Comparison of ENCODE assay signal across 8 cellular contexts in the genomic region with DNA sequence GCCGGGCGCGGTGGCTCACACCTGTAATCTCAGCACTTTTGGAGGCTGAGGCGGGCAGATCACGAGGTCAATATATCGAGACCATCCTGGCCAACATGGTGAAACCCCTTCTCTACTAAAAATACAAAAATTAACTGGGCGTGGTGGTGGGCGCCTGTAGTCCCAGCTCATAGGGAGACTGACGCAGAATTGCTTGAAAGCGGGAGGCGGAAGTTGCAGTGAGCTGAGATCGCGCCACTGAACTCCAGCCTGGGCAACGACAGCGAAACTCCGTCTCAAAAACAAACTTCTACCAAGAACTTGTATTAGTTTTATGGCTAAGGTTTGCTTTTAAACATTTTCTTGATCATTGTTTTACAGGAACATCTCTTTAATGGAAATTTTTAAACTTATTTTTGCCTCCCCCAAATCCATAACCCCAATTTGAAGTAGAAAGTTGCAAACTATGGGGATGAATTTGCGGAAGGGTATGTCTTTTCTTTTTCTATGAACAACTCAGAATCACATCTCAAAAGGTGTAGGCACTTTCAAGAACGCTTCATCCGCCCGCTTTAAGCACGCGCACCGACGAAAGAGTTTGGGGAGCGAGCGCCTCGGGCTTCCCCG. TPM values are rescaled to one million over a fixed set of nuclear protein-coding genes. Genes with fewer than 3 reads are reported as not detected.
A peak's percentile ranks its signal among the peaks of the same experiment; 100 is the strongest.
DNase-seq lines count a peak whose midpoint lies in the region; FAIRE-seq and TF ChIP-seq lines count a peak whose summit lies in the region.

No MANE protein-coding gene starts in this region.

- H3K4me1 Mint-ChIP-seq in CD4-positive, alpha-beta memory T cell, result peaks cover 5 to 23% (median 13%) of the 10 kb centered on the region in 4 donors
- peaks cover 21% of the 10 kb centered on the region for H3K4me1 Mint-ChIP-seq in osteocyte (ENCODE audit: unreplicated experiment)

- H3K79me2 ChIP-seq in OCI-LY7 (ENCODE audit: insufficient read depth, low read depth, low read length) (no peaks in the 10 kb centered on the region), endothelial cell of umbilical vein (ENCODE audit: control insufficient read depth, insufficient read depth, low read length) (no peaks in the 10 kb centered on the region)

- H3K27ac ChIP-seq in CD4-positive, alpha-beta memory T cell (ENCODE audit: low read depth, low read length), result peak overlapping the region; percentile 86
- H3K27ac ChIP-seq in OCI-LY7 (ENCODE audit: low read depth, low read length, poor library complexity, severe bottlenecking) (peak overlapping the region; percentile 73), endothelial cell of umbilical vein (ENCODE audit: insufficient read depth, low read depth, low read length) (peak overlapping the region; percentile 57)

- no peaks in the 10 kb centered on the region for H3K9me3 ChIP-seq in CD4-positive, alpha-beta memory T cell (ENCODE audit: control insufficient read depth in 1 of 2, low read length in 2 of 2)
- H3K9me3 ChIP-seq in OCI-LY7 (ENCODE audit: low read length) (no peaks in the 10 kb centered on the region), endothelial cell of umbilical vein (replicated peaks; ENCODE audit: control insufficient read depth, insufficient read depth, low read length) (no peaks in the 10 kb centered on the region)

- TSS peak; percentile 84 for BruUV-seq in OCI-LY7 (replicated peaks; lab: Mats Ljungman, UMichigan)
- TSS peak; percentile 53 for BruUV-seq in endothelial cell of umbilical vein (replicated peaks; lab: Mats Ljungman, UMichigan)

- no peaks in the 10 kb centered on the region for H3K9me1 ChIP-seq in endothelial cell of umbilical vein (replicated peaks; ENCODE audit: control insufficient read depth, extremely low read depth, insufficient read depth, low read length)

- H3K9me2 ChIP-seq in OCI-LY7 (ENCODE audit: insufficient read depth, low read length), result no peaks in the 10 kb centered on the region

- no peak for TF ChIP-seq POLR2A in endothelial cell of umbilical vein (IDR thresholded peaks at IDR 0.05; ENCODE audit: low read depth, low read length)

- H3K36me3 ChIP-seq in CD4-positive, alpha-beta memory T cell (ENCODE audit: insufficient read depth, low read length), result no peaks in the 10 kb centered on the region
- H3K36me3 ChIP-seq in OCI-LY7 (ENCODE audit: insufficient read depth, low read length), result no peaks in the 10 kb centered on the region
- H3K36me3 ChIP-seq in endothelial cell of umbilical vein (ENCODE audit: control insufficient read depth in 2 of 2, extremely low read depth in 1 of 2, insufficient read depth in 2 of 2, low read length in 2 of 2), result no peaks in the 10 kb centered on the region

- no peak for DNase-seq in CD4-positive, alpha-beta memory T cell
- no peak for DNase-seq in OCI-LY7 (ENCODE audit: low spot score)
- no peak for DNase-seq in endothelial cell of umbilical vein (ENCODE audit: low read depth, low spot score)
- DNase-seq in osteocyte (ENCODE audit: extremely low spot score, unreplicated experiment), result no peak
- DNase-seq in NCI-H2227 treated with DMSO at 0.1 percent for 48 hours (lab: John Stamatoyannopoulos, UW), result no peak
- no peak for DNase-seq in HK-2 (ENCODE audit: unreplicated experiment)
- DNase-seq in head of caudate nucleus, result no peak
- DNase-seq in GM19238 (ENCODE audit: insufficient read length, low spot score), result no peak

- H3K4me1 ChIP-seq in CD4-positive, alpha-beta memory T cell (ENCODE audit: insufficient read depth, low read length), result peaks cover 14% of the 10 kb centered on the region
- H3K4me1 ChIP-seq in OCI-LY7 (ENCODE audit: insufficient read depth, low read length, poor library complexity, severe bottlenecking) (peaks cover 56% of the 10 kb centered on the region), endothelial cell of umbilical vein (ENCODE audit: control insufficient read depth, extremely low read depth, insufficient read depth, low read length) (peaks cover 16% of the 10 kb centered on the region)

- no peaks in the 10 kb centered on the region for H3K9me3 Mint-ChIP-seq in CD4-positive, alpha-beta memory T cell
- no peaks in the 10 kb centered on the region for H3K9me3 Mint-ChIP-seq in osteocyte (ENCODE audit: unreplicated experiment)

- CTCF ChIA-PET in CD4-positive, alpha-beta memory T cell (lab: Charles Lee; ENCODE audit: partially characterized antibody), result interaction anchor here (1.2 to 9.1 kb wide), 5 partner anchors 11 to 52 kb away, joined by 4 to 65 read pairs (median 5); no protein-coding TSS in a partner anchor
- CTCF ChIA-PET in OCI-LY7 (lab: Charles Lee; ENCODE audit: unreplicated experiment), result interaction anchor here (1.1 kb wide), 1 partner anchor 11 kb away, joined by 3 read pairs; no protein-coding TSS in a partner anchor
- CTCF ChIA-PET in endothelial cell of umbilical vein (lab: Charles Lee), result interaction anchor here (0.9 to 1.5 kb wide), 3 partner anchors 11 to 16 kb away, joined by 4 to 7 read pairs (median 4); no protein-coding TSS in a partner anchor

- H3K36me3 Mint-ChIP-seq in CD4-positive, alpha-beta memory T cell, result peaks cover 2 to 4% of the 10 kb centered on the region in 2 donors
- H3K36me3 Mint-ChIP-seq in osteocyte (ENCODE audit: unreplicated experiment), result no peaks in the 10 kb centered on the region

- POLR2A ChIA-PET in CD4-positive, alpha-beta memory T cell (lab: Charles Lee; ENCODE audit: partially characterized antibody), result interaction anchor here (0.6 to 10.0 kb wide), 11 partner anchors 11 to 300 kb away, joined by 3 to 265 read pairs (median 10); partner anchors contain the start of genes DIS3L2, NCL and PTMA
- POLR2A ChIA-PET in OCI-LY7 (lab: Charles Lee) (interaction anchor here (1.0 to 2.1 kb wide), 3 partner anchors 11 to 23 kb away, joined by 3 to 11 read pairs (median 10); no protein-coding TSS in a partner anchor), endothelial cell of umbilical vein (lab: Charles Lee) (no interaction called here)

- H4K20me1 ChIP-seq in OCI-LY7 (ENCODE audit: insufficient read depth, low read length), result no peaks in the 10 kb centered on the region
- H4K20me1 ChIP-seq in endothelial cell of umbilical vein (replicated peaks; ENCODE audit: control insufficient read depth, extremely low read depth, insufficient read depth, low read length), result no peaks in the 10 kb centered on the region

- no peaks in the 10 kb centered on the region for H3K27me3 ChIP-seq in CD4-positive, alpha-beta memory T cell (ENCODE audit: insufficient read depth, low read length)
- no peaks in the 10 kb centered on the region for H3K27me3 ChIP-seq in endothelial cell of umbilical vein (ENCODE audit: control insufficient read depth in 2 of 2, insufficient read depth in 2 of 2, low read length in 2 of 2)

- H3K27me3 Mint-ChIP-seq in CD4-positive, alpha-beta memory T cell, result no peaks in the 10 kb centered on the region
- H3K27me3 Mint-ChIP-seq in osteocyte (ENCODE audit: unreplicated experiment), result no peaks in the 10 kb centered on the region

- dilution Hi-C loops in endothelial cell of umbilical vein (cut with MboI; ENCODE audit: extremely low pct_ligation_motif_present, low sequenced_read_pairs), result no loop called here

- peak overlapping the region; percentile 71 to 86 (median 80) for H3K4me3 Mint-ChIP-seq in CD4-positive, alpha-beta memory T cell
- H3K4me3 Mint-ChIP-seq in osteocyte (ENCODE audit: unreplicated experiment), result peak overlapping the region; percentile 29

- intact Hi-C loops in CD4-positive, alpha-beta memory T cell (cut with micrococcal nuclease), result loop anchor here (1.0 kb wide), 7 partner anchors 16 to 197 kb away; partner anchors contain the start of genes NCL and PDE6D
- intact Hi-C loops in OCI-LY7 (cut with micrococcal nuclease; ENCODE audit: unreplicated experiment) (loop anchor here (1.0 kb wide), 3 partner anchors 14 to 48 kb away; partner anchors contain the start of gene PTMA), endothelial cell of umbilical vein (cut with micrococcal nuclease) (loop anchor here (1.0 to 2.0 kb wide), 4 partner anchors 18 to 47 kb away; no protein-coding TSS in a partner anchor), head of caudate nucleus (cut with DNase I) (loop anchor here (1.0 to 2.0 kb wide), 2 partner anchors 46 to 49 kb away; no protein-coding TSS in a partner anchor)

- peak overlapping the region; percentile 14; the same call in 1 of the 2 replicates for H2AFZ ChIP-seq in OCI-LY7 (ENCODE audit: low read length)
- peak overlapping the region; percentile 58 for H2AFZ ChIP-seq in endothelial cell of umbilical vein (ENCODE audit: low read depth, low read length)

- no peak for FAIRE-seq in endothelial cell of umbilical vein (lab: Jason Lieb, UNC)

- H3K4me3 ChIP-seq in CD4-positive, alpha-beta memory T cell (ENCODE audit: low read length in 2 of 2), result peak overlapping the region in 1 of 2 donors; percentile 55
- H3K4me3 ChIP-seq in OCI-LY7 (ENCODE audit: low read depth, low read length, poor library complexity, severe bottlenecking) (peak overlapping the region; percentile 59), endothelial cell of umbilical vein (replicated peaks in 1 of 3; ENCODE audit: insufficient read depth in 1 of 3, low read depth in 1 of 3, low read length in 3 of 3) (peak overlapping the region in 2 of 3 experiments; percentile 25 to 32)

- TF ChIP-seq CTCF in OCI-LY7 (conservative IDR thresholded peaks at IDR 0.05; ENCODE audit: low read length), result no peak
- TF ChIP-seq CTCF in endothelial cell of umbilical vein (IDR thresholded peaks at IDR 0.05; ENCODE audit: extremely low read depth in 1 of 2, insufficient read depth in 1 of 2, low read depth in 1 of 2, low read length in 2 of 2), result no peak
- TF ChIP-seq CTCF in osteocyte (IDR thresholded peaks at IDR 0.05), result no peak

- peak overlapping the region; percentile 67 for H3K9ac ChIP-seq in endothelial cell of umbilical vein (replicated peaks; ENCODE audit: extremely low read depth, insufficient read depth, low read length)

- peak overlapping the region; percentile 90 to 99 (median 97) for H3K27ac Mint-ChIP-seq in CD4-positive, alpha-beta memory T cell
- peak overlapping the region; percentile 60 for H3K27ac Mint-ChIP-seq in osteocyte (ENCODE audit: unreplicated experiment)

- H3K4me2 ChIP-seq in OCI-LY7 (ENCODE audit: low read length) (peak overlapping the region; percentile 64), endothelial cell of umbilical vein (ENCODE audit: insufficient read depth, low read length) (peak overlapping the region; percentile 62)

RNA-seq across cellular contexts. Expression of gene PTMA, which starts 46.8 kb away (rescaled TPM):
- total RNA-seq in CD4-positive, alpha-beta memory T cell, result 1,000 to 10,000 TPM in 1 of 2 experiments, 100 to 1,000 TPM in 1; 974 to 1,069 TPM
- polyA plus RNA-seq in CD4-positive, alpha-beta memory T cell, result 1,000 to 10,000 TPM; 1,347 to 1,836 TPM
- 2,780 and 3,271 TPM in 2 replicates for total RNA-seq in OCI-LY7 (2014; rRNA removed; shearing (Covaris generic))
- 3,053 and 3,088 TPM in 2 replicates for total RNA-seq in OCI-LY7 (2022)
- total RNA-seq in endothelial cell of umbilical vein, result 1,418 and 1,488 TPM in 2 replicates
- 273 and 404 TPM in 2 replicates for polyA plus RNA-seq in endothelial cell of umbilical vein
- 749 and 766 TPM in 2 replicates for polyA plus RNA-seq in endothelial cell of umbilical vein (2011; cell fraction: cytosol; rRNA removed)
- 329 and 598 TPM in 2 replicates for polyA plus RNA-seq in endothelial cell of umbilical vein (2011; cell fraction: nucleus; rRNA removed)
- polyA plus RNA-seq in endothelial cell of umbilical vein (2012), result 1,179 and 1,542 TPM in 2 replicates
- 229 and 282 TPM in 2 replicates for polyA minus RNA-seq in endothelial cell of umbilical vein
- 411 TPM for polyA minus RNA-seq in endothelial cell of umbilical vein (2011; cell fraction: cytosol; rRNA and poly(A)+ RNA removed)
- polyA minus RNA-seq in endothelial cell of umbilical vein (2011; cell fraction: nucleus; rRNA and poly(A)+ RNA removed), result 112 and 238 TPM in 2 replicates
- total RNA-seq in osteocyte, result 709 and 776 TPM in 2 replicates
